ENCODE assay signal across 8 cellular contexts in genomic region chr6:13484138-13484708, GRCh38. TPM values are rescaled to one million over a fixed set of nuclear protein-coding genes. Genes with fewer than 3 reads are reported as not detected.
DNase-seq lines count a peak whose midpoint lies in the region; ATAC-seq and TF ChIP-seq lines count a peak whose summit lies in the region.

No MANE protein-coding gene starts in this region.

- H3K9ac ChIP-seq in subcutaneous abdominal adipose tissue (ENCODE audit: low read length in 5 of 5), result peak overlapping the region in 3 of 5 donors; percentile 13 to 75 (median 45)

- H3K9me3 ChIP-seq in hepatocyte (ENCODE audit: low read depth), result no peaks in the 10 kb centered on the region
- H3K9me3 ChIP-seq in subcutaneous abdominal adipose tissue (ENCODE audit: control insufficient read depth in 5 of 5, low read length in 5 of 5), result no peaks in the 10 kb centered on the region

- H3K4me1 Mint-ChIP-seq in activated CD4-positive, alpha-beta T cell treated with anti-CD3 and anti-CD28 coated beads, Interleukin-2, amount 10 ng/mL, durations not matched to agents 24 days and 14 days, result peaks cover 54% of the 10 kb centered on the region
- peaks cover 50% of the 10 kb centered on the region for H3K4me1 Mint-ChIP-seq in T-helper 2 cell treated with Interferon-gamma antibody and Interleukin-4, amounts not matched to agents 5 μg/mL and 100 μg/mL, for 36 hours (ENCODE audit: low read depth)

- H3K4me3 ChIP-seq in hepatocyte (no peak overlapping the region), subcutaneous abdominal adipose tissue (ENCODE audit: low read depth in 1 of 5, low read length in 5 of 5) (peak overlapping the region; percentile 36 to 99 (median 94))

- no peak for TF ChIP-seq CTCF in hepatocyte (IDR thresholded peaks at IDR 0.05; ENCODE audit: poor library complexity)

- peaks cover 4% of the 10 kb centered on the region for H3K4me1 ChIP-seq in hepatocyte (ENCODE audit: insufficient read depth)
- peaks cover 11 to 72% (median 66%) of the 10 kb centered on the region in 5 donors for H3K4me1 ChIP-seq in subcutaneous abdominal adipose tissue (ENCODE audit: control insufficient read depth in 5 of 5, insufficient read depth in 5 of 5, low read length in 5 of 5)

- H3K27me3 ChIP-seq in hepatocyte (peaks cover 21% of the 10 kb centered on the region), subcutaneous abdominal adipose tissue (ENCODE audit: control insufficient read depth in 5 of 5, insufficient read depth in 4 of 5, low read length in 5 of 5) (no peaks in the 10 kb centered on the region)

- H4K20me1 ChIP-seq in hepatocyte (ENCODE audit: insufficient read depth, poor library complexity, severe bottlenecking), result no peaks in the 10 kb centered on the region

- intact Hi-C loops in activated CD4-positive, alpha-beta T cell treated with anti-CD3 and anti-CD28 coated beads, Interleukin-2, amount 10 ng/mL, durations not matched to agents 24 days and 14 days (cut with micrococcal nuclease), result loop anchor here (1.0 kb wide), 2 partner anchors 29 to 128 kb away; no protein-coding TSS in a partner anchor

- H3K79me2 ChIP-seq in hepatocyte, result peaks cover 5% of the 10 kb centered on the region

- H2AFZ ChIP-seq in hepatocyte, result no peak overlapping the region

- peak overlapping the region; percentile 68 for H3K27ac Mint-ChIP-seq in activated CD4-positive, alpha-beta T cell treated with anti-CD3 and anti-CD28 coated beads, Interleukin-2, amount 10 ng/mL, durations not matched to agents 24 days and 14 days
- peak overlapping the region; percentile 60 for H3K27ac Mint-ChIP-seq in T-helper 2 cell treated with Interferon-gamma antibody and Interleukin-4, amounts not matched to agents 5 μg/mL and 100 μg/mL, for 36 hours

- DNase-seq in activated CD4-positive, alpha-beta T cell treated with anti-CD3 and anti-CD28 coated beads, Interleukin-2, amount 10 ng/mL, durations not matched to agents 24 days and 14 days, result peak; percentile 73
- DNase-seq in activated CD4-positive, alpha-beta T cell treated with anti-CD3 and anti-CD28 coated beads for 1 hour, result no peak
- peak; percentile 56 for DNase-seq in T-helper 2 cell treated with Interferon-gamma antibody and Interleukin-4, amounts not matched to agents 5 μg/mL and 100 μg/mL, for 36 hours (ENCODE audit: low spot score)
- DNase-seq in hepatocyte (ENCODE audit: low spot score) (no peak), globus pallidus (ENCODE audit: low spot score) (no peak), SKM-1 treated with dmso at 0.1 percent for 144 hours (lab: John Stamatoyannopoulos, UW; ENCODE audit: unreplicated experiment) (no peak)

- peak overlapping the region; percentile 93 for H3K4me2 ChIP-seq in hepatocyte

- H3K27ac ChIP-seq in hepatocyte (peak overlapping the region; percentile 12), subcutaneous abdominal adipose tissue (ENCODE audit: low read depth, low read length) (peak overlapping the region; percentile 59)

- H3K4me3 Mint-ChIP-seq in activated CD4-positive, alpha-beta T cell treated with anti-CD3 and anti-CD28 coated beads, Interleukin-2, amount 10 ng/mL, durations not matched to agents 24 days and 14 days, result peak overlapping the region; percentile 69
- H3K4me3 Mint-ChIP-seq in T-helper 2 cell treated with Interferon-gamma antibody and Interleukin-4, amounts not matched to agents 5 μg/mL and 100 μg/mL, for 36 hours, result peak overlapping the region; percentile 92

- ATAC-seq in HG03565 (IDR thresholded peaks at IDR 0.05; ENCODE audit: unreplicated experiment), result no peak

- no peaks in the 10 kb centered on the region for H3K9me3 Mint-ChIP-seq in activated CD4-positive, alpha-beta T cell treated with anti-CD3 and anti-CD28 coated beads, Interleukin-2, amount 10 ng/mL, durations not matched to agents 24 days and 14 days
- H3K9me3 Mint-ChIP-seq in T-helper 2 cell treated with Interferon-gamma antibody and Interleukin-4, amounts not matched to agents 5 μg/mL and 100 μg/mL, for 36 hours, result no peaks in the 10 kb centered on the region

- no peaks in the 10 kb centered on the region for H3K36me3 ChIP-seq in hepatocyte (replicated peaks; ENCODE audit: insufficient read depth, low read depth)
- H3K36me3 ChIP-seq in subcutaneous abdominal adipose tissue (ENCODE audit: control insufficient read depth in 5 of 5, insufficient read depth in 5 of 5, low read length in 5 of 5), result peaks cover 0 to 9% (median 4%) of the 10 kb centered on the region in 5 donors

- no peaks in the 10 kb centered on the region for H3K9me2 ChIP-seq in hepatocyte (replicated peaks; ENCODE audit: insufficient read depth)

- peaks cover 9% of the 10 kb centered on the region for H3K27me3 Mint-ChIP-seq in activated CD4-positive, alpha-beta T cell treated with anti-CD3 and anti-CD28 coated beads, Interleukin-2, amount 10 ng/mL, durations not matched to agents 24 days and 14 days
- peaks cover 16% of the 10 kb centered on the region for H3K27me3 Mint-ChIP-seq in T-helper 2 cell treated with Interferon-gamma antibody and Interleukin-4, amounts not matched to agents 5 μg/mL and 100 μg/mL, for 36 hours (ENCODE audit: low read depth)

- peaks cover 6% of the 10 kb centered on the region for H3K36me3 Mint-ChIP-seq in activated CD4-positive, alpha-beta T cell treated with anti-CD3 and anti-CD28 coated beads, Interleukin-2, amount 10 ng/mL, durations not matched to agents 24 days and 14 days (ENCODE audit: low read depth)
- peaks cover 3% of the 10 kb centered on the region for H3K36me3 Mint-ChIP-seq in T-helper 2 cell treated with Interferon-gamma antibody and Interleukin-4, amounts not matched to agents 5 μg/mL and 100 μg/mL, for 36 hours (ENCODE audit: low read depth)

- 71% methylated on average over 6 of the region's 6 CpGs for WGBS in hepatocyte (ENCODE audit: low lambda C conversion rate, missing lambda C conversion rate)

RNA-seq across cellular contexts. Expression of gene GFOD1, which starts 3.2 kb away (rescaled TPM):
- 9.8 and 10.2 TPM in 2 replicates for total RNA-seq in activated CD4-positive, alpha-beta T cell treated with anti-CD3 and anti-CD28 coated beads, Interleukin-2, amount 10 ng/mL, durations not matched to agents 24 days and 14 days
- 3.3 and 3.5 TPM in 2 replicates for total RNA-seq in hepatocyte
- polyA plus RNA-seq in hepatocyte, result 2.3 and 2.8 TPM in 2 replicates

Comparison
In these comparisons a context has a peak if more than half of its experiments do, and no peak if none do; other contexts are left out.
1. DNase-seq: peak in activated CD4-positive, alpha-beta T cell treated with anti-CD3 and anti-CD28 coated beads, Interleukin-2, amount 10 ng/mL, durations not matched to agents 24 days and 14 days (single experiment) and T-helper 2 cell treated with Interferon-gamma antibody and Interleukin-4, amounts not matched to agents 5 μg/mL and 100 μg/mL, for 36 hours (single experiment); none in activated CD4-positive, alpha-beta T cell treated with anti-CD3 and anti-CD28 coated beads for 1 hour (single experiment), hepatocyte (single experiment), globus pallidus (single experiment) and SKM-1 treated with dmso at 0.1 percent for 144 hours (single experiment).